Comparison of ENCODE assay signal across 1 cellular context in genomic region chr1:109975718-109976117, GRCh38.
TF ChIP-seq lines count a peak whose summit lies in the region.

No MANE protein-coding gene starts in this region.

TF ChIP-seq in H1, 55 proteins besides CTCF, POLR2A, EP300 and RAD21:
- no peak for TF ChIP-seq TAF7 (optimal IDR thresholded peaks at IDR 0.05; ENCODE audit: borderline replicate concordance, low read depth, low read length)
- no peak for TF ChIP-seq SIRT6 (IDR thresholded peaks at IDR 0.05; ENCODE audit: low read length)
- no peak for TF ChIP-seq EZH2 (IDR thresholded peaks at IDR 0.05; ENCODE audit: low read depth, low read length, severe bottlenecking)
- TF ChIP-seq SAP30 (IDR thresholded peaks at IDR 0.05; ENCODE audit: insufficient read depth, insufficient replicate concordance, low read length) = no peak
- TF ChIP-seq TCF12 (IDR thresholded peaks at IDR 0.05; ENCODE audit: low read depth, low read length) = no peak
- TF ChIP-seq SP1 (IDR thresholded peaks at IDR 0.05; ENCODE audit: low read depth, low read length) = no peak
- TF ChIP-seq CBX5 (IDR thresholded peaks at IDR 0.05; ENCODE audit: low read depth, low read length) = no peak
- TF ChIP-seq KDM5A (IDR thresholded peaks at IDR 0.05; ENCODE audit: low read length) = no peak
- TF ChIP-seq NRF1 (IDR thresholded peaks at IDR 0.05; ENCODE audit: low read depth, low read length) = no peak
- no peak for TF ChIP-seq CHD7 (IDR thresholded peaks at IDR 0.05; ENCODE audit: insufficient replicate concordance, low read length)
- no peak for TF ChIP-seq CREB1 (IDR thresholded peaks at IDR 0.05)
- TF ChIP-seq BACH1 (IDR thresholded peaks at IDR 0.05; ENCODE audit: low read length) = no peak
- TF ChIP-seq MAFK (IDR thresholded peaks at IDR 0.05; ENCODE audit: low read depth, low read length) = no peak
- TF ChIP-seq KDM4A (IDR thresholded peaks at IDR 0.05; ENCODE audit: low read depth, low read length, severe bottlenecking) = no peak
- TF ChIP-seq TEAD4 (IDR thresholded peaks at IDR 0.05; ENCODE audit: low read depth, low read length) = no peak
- no peak for TF ChIP-seq E2F6 (IDR thresholded peaks at IDR 0.05)
- TF ChIP-seq USF2 (IDR thresholded peaks at IDR 0.05; ENCODE audit: low read length) = no peak
